25 cellular contexts compared by ENCODE assay signal in genomic region chr3:55269636-55270035, GRCh38.
"Had no signal": no experiment of that assay in that cellular context is flagged by ENCODE, and none has a peak within 500 bp of the region (broad histone marks: within the 10 kb centered on the region; RNA-seq: fewer than 3 reads in every experiment).

No MANE protein-coding gene starts in this region.

- ATAC-seq: activated CD8-positive, alpha-beta T cell treated with anti-CD3 and anti-CD28 coated beads for 36 hours; activated T-cell treated with anti-CD3 and anti-CD28 coated beads, Interleukin-2, amount 50 U/mL, for 4 hours; activated T-helper 17 cell treated with anti-CD3 and anti-CD28 coated beads, Interleukin-2, amount 50 U/mL, for 72 hours; body of pancreas; esophagus mucosa; WTC11 had no signal

- H3K27ac ChIP-seq: body of pancreas, VCaP had no signal

- H3K36me3 Mint-ChIP-seq: activated naive CD8-positive, alpha-beta T cell; WTC11 had no signal

- H3K4me1 Mint-ChIP-seq: activated T-helper 17 cell treated with anti-CD3 and anti-CD28 coated beads, Interleukin-2, amount 50 U/mL, for 72 hours had no signal

- H3K27ac Mint-ChIP-seq: activated CD8-positive, alpha-beta T cell treated with anti-CD3 and anti-CD28 coated beads for 36 hours; activated naive CD8-positive, alpha-beta T cell; activated T-helper 17 cell treated with anti-CD3 and anti-CD28 coated beads, Interleukin-2, amount 50 U/mL, for 72 hours; WTC11 had no signal

- H3K4me3 Mint-ChIP-seq: activated CD8-positive, alpha-beta T cell treated with anti-CD3 and anti-CD28 coated beads for 36 hours; activated naive CD8-positive, alpha-beta T cell; activated T-cell treated with anti-CD3 and anti-CD28 coated beads, Interleukin-2, amount 50 U/mL, for 4 hours; activated T-helper 17 cell treated with anti-CD3 and anti-CD28 coated beads, Interleukin-2, amount 50 U/mL, for 72 hours; WTC11 had no signal

- H3K27me3 Mint-ChIP-seq: activated T-helper 17 cell treated with anti-CD3 and anti-CD28 coated beads, Interleukin-2, amount 50 U/mL, for 72 hours had no signal

- H3K9me3 ChIP-seq: body of pancreas had no signal

- DNase-seq: activated CD4-positive, alpha-beta T cell treated with anti-CD3 and anti-CD28 coated beads for 1 hour; activated CD4-positive, alpha-beta T cell treated with anti-CD3 and anti-CD28 coated beads for 48 hours; activated CD4-positive, alpha-beta T cell treated with anti-CD3 and anti-CD28 coated beads, Interleukin-2, amount 50 U/mL, for 1 hour; activated CD4-positive, alpha-beta T cell treated with anti-CD3 and anti-CD28 coated beads, Interleukin-2, amount 50 U/mL, for 48 hours; activated CD8-positive, alpha-beta memory T cell treated with anti-CD3 and anti-CD28 coated beads for 24 hours; activated CD8-positive, alpha-beta T cell treated with anti-CD3 and anti-CD28 coated beads for 36 hours; activated effector memory CD4-positive, alpha-beta T cell treated with Interleukin-2 at 50 U/mL for 16 hours; activated gamma-delta T cell treated with Interleukin-2 at 50 U/mL for 16 hours; activated naive CD4-positive, alpha-beta T cell treated with anti-CD3 and anti-CD28 coated beads, Interleukin-2, amount 50 U/mL, for 16 hours; activated naive CD4-positive, alpha-beta T cell treated with Interleukin-2 at 50 U/mL for 16 hours; activated T-cell treated with anti-CD3 and anti-CD28 coated beads, Interleukin-2, amount 50 U/mL, for 4 hours; amygdala; aorta; body of pancreas; caudate nucleus; cortex of kidney; effector CD8-positive, alpha-beta T cell; foreskin fibroblast; head of caudate nucleus; T-helper 2 cell had no signal

- H3K27me3 ChIP-seq: body of pancreas had no signal

- H3K9me3 Mint-ChIP-seq: activated CD8-positive, alpha-beta T cell treated with anti-CD3 and anti-CD28 coated beads for 36 hours had no signal
